ENCODE assay signal across 1 cellular context in the genomic region with DNA sequence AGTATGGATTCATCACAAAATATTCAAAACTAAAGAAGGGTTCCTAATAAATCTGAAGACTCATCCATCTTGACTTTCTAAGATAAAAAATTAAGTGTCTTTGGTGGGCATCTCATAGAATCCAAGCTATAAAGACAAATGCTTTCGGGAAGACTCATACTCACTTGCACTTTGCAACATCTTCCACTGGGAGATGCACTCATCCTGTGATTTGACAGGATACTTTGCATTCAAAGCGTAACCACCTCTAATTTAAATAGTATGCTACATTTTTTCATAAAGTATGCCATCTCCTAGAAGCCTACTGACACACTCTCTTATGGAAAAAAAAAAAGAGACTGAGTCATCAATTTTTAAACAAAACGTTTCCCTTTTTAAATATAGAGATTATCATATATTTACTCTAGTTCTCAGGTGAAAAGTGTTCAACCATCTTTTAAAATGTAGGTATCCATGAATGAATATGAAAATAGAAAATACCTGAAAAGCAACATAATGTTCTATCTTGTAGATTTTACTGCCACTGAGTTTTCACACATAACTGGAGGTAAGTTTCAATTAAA.
TF ChIP-seq lines count a peak whose summit lies in the region.

No MANE protein-coding gene starts in this region.

TF ChIP-seq in GM23338, 12 proteins besides CTCF, POLR2A, EP300 and RAD21 (continued from another document):
- TF ChIP-seq, protein P1, sequence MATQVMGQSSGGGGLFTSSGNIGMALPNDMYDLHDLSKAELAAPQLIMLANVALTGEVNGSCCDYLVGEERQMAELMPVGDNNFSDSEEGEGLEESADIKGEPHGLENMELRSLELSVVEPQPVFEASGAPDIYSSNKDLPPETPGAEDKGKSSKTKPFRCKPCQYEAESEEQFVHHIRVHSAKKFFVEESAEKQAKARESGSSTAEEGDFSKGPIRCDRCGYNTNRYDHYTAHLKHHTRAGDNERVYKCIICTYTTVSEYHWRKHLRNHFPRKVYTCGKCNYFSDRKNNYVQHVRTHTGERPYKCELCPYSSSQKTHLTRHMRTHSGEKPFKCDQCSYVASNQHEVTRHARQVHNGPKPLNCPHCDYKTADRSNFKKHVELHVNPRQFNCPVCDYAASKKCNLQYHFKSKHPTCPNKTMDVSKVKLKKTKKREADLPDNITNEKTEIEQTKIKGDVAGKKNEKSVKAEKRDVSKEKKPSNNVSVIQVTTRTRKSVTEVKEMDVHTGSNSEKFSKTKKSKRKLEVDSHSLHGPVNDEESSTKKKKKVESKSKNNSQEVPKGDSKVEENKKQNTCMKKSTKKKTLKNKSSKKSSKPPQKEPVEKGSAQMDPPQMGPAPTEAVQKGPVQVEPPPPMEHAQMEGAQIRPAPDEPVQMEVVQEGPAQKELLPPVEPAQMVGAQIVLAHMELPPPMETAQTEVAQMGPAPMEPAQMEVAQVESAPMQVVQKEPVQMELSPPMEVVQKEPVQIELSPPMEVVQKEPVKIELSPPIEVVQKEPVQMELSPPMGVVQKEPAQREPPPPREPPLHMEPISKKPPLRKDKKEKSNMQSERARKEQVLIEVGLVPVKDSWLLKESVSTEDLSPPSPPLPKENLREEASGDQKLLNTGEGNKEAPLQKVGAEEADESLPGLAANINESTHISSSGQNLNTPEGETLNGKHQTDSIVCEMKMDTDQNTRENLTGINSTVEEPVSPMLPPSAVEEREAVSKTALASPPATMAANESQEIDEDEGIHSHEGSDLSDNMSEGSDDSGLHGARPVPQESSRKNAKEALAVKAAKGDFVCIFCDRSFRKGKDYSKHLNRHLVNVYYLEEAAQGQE (IDR thresholded peaks at IDR 0.05; ENCODE audit: unreplicated experiment), result no peak
- TF ChIP-seq, protein P2, sequence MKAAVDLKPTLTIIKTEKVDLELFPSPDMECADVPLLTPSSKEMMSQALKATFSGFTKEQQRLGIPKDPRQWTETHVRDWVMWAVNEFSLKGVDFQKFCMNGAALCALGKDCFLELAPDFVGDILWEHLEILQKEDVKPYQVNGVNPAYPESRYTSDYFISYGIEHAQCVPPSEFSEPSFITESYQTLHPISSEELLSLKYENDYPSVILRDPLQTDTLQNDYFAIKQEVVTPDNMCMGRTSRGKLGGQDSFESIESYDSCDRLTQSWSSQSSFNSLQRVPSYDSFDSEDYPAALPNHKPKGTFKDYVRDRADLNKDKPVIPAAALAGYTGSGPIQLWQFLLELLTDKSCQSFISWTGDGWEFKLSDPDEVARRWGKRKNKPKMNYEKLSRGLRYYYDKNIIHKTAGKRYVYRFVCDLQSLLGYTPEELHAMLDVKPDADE (IDR thresholded peaks at IDR 0.05), result no peak
- TF ChIP-seq EZH2phosphoT487 (IDR thresholded peaks at IDR 0.05; ENCODE audit: unreplicated experiment) (no peak), ZNF114 (CRISPR knock-in tag; IDR thresholded peaks at IDR 0.05) (no peak)
